In the genomic region with DNA sequence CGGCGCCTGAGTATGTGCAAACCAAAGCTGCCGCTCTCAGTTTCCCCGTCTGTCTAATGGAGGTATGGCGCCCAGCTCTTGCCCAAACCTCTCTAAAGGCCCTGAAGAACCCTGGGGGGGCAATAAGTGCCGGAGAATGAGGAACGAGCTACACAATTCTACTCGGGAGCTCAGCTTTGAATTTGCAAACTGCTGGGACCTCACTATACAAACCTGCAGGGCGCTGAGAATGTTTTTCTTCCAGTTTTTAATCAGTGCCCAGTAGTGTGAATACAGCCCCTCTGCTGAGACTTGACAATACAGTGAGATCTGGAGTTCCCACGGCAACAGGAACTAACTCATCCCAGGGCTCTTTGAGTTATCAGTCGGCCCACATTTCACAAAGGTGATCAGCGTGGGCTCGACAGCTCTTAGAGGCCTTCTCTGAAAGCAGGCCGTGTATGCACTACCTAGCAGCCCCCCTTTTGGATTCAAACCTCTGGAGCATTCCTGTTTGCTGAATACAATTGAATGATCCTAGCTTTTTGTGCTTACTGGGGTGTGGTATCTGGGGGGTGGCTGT, we compare ENCODE assay signal across 8 cellular contexts. TPM values are rescaled to one million over a fixed set of nuclear protein-coding genes. Genes with fewer than 3 reads are reported as not detected.
DNase-seq lines count a peak whose midpoint lies in the region; ATAC-seq and TF ChIP-seq lines count a peak whose summit lies in the region.

No MANE protein-coding gene starts in this region.

- peak; percentile 11 for ATAC-seq in CD4-positive, alpha-beta T cell (ENCODE audit: poor library complexity)
- ATAC-seq in activated naive CD4-positive, alpha-beta T cell treated with anti-CD3 and anti-CD28 coated beads, Interleukin-2, amount 50 U/mL, for 72 hours: no peak
- peak; percentile 1 for ATAC-seq in stimulated activated memory B cell treated with anti-CD40 and anti-IgM and Interleukin-4, amounts not matched to agents 10 μg/mL and 1 μg/mL and 100 μg/mL, for 72 hours
- ATAC-seq in GM21367 (IDR thresholded peaks at IDR 0.05; ENCODE audit: unreplicated experiment) (no peak), HG03139 (IDR thresholded peaks at IDR 0.05; ENCODE audit: unreplicated experiment) (no peak)

- H3K9me3 ChIP-seq in CD4-positive, alpha-beta T cell (ENCODE audit: control insufficient read depth, low read length): no peaks in the 10 kb centered on the region
- no peaks in the 10 kb centered on the region for H3K9me3 ChIP-seq in HUES48 (ENCODE audit: control insufficient read depth, insufficient read depth, low read length)
- H3K9me3 ChIP-seq in iPS-20b (ENCODE audit: insufficient read depth, low read depth, low read length): no peaks in the 10 kb centered on the region

- no peaks in the 10 kb centered on the region for H3K27me3 Mint-ChIP-seq in CD4-positive, alpha-beta T cell
- H3K27me3 Mint-ChIP-seq in stimulated activated memory B cell treated with anti-CD40 and anti-IgM and Interleukin-4, amounts not matched to agents 10 μg/mL and 1 μg/mL and 100 μg/mL, for 72 hours: no peaks in the 10 kb centered on the region

- H3K9ac ChIP-seq in HUES48 (ENCODE audit: low read depth, low read length) (peak overlapping the region; percentile 60), iPS-20b (ENCODE audit: low read depth, low read length) (peak overlapping the region; percentile 91; the same call in 1 of the 2 replicates)

- no peak for DNase-seq in CD4-positive, alpha-beta T cell
- DNase-seq in activated naive CD4-positive, alpha-beta T cell treated with anti-CD3 and anti-CD28 coated beads, Interleukin-2, amount 50 U/mL, for 72 hours (ENCODE audit: low spot score in 2 of 2): no peak
- DNase-seq in GM13977 (ENCODE audit: low spot score): no peak

- H3K36me3 Mint-ChIP-seq in CD4-positive, alpha-beta T cell (ENCODE audit: low read depth): peaks cover 59% of the 10 kb centered on the region
- H3K36me3 Mint-ChIP-seq in activated naive CD4-positive, alpha-beta T cell treated with anti-CD3 and anti-CD28 coated beads, Interleukin-2, amount 50 U/mL, for 72 hours: peaks cover 27 to 28% of the 10 kb centered on the region in 2 donors
- peaks cover 44% of the 10 kb centered on the region for H3K36me3 Mint-ChIP-seq in stimulated activated memory B cell treated with anti-CD40 and anti-IgM and Interleukin-4, amounts not matched to agents 10 μg/mL and 1 μg/mL and 100 μg/mL, for 72 hours

- peak overlapping the region; percentile 42 for H3K27ac ChIP-seq in CD4-positive, alpha-beta T cell (ENCODE audit: low read depth, low read length)
- H3K27ac ChIP-seq in HUES48 (ENCODE audit: low read depth, low read length): peak overlapping the region; percentile 98
- peak overlapping the region; percentile 85 for H3K27ac ChIP-seq in iPS-20b (ENCODE audit: low read length)

- in situ Hi-C loops in GM13977 (cut with MboI; ENCODE audit: low pct_unique_long_range_greater_than_20kb, low sequenced_read_pairs, unreplicated experiment): no loop called here

- peak overlapping the region; percentile 89 for H3K4me3 Mint-ChIP-seq in CD4-positive, alpha-beta T cell
- peak overlapping the region; percentile 89 for H3K4me3 Mint-ChIP-seq in stimulated activated memory B cell treated with anti-CD40 and anti-IgM and Interleukin-4, amounts not matched to agents 10 μg/mL and 1 μg/mL and 100 μg/mL, for 72 hours

- H3K27me3 ChIP-seq in CD4-positive, alpha-beta T cell (ENCODE audit: control insufficient read depth, insufficient read depth, low read length): no peaks in the 10 kb centered on the region
- H3K27me3 ChIP-seq in HUES48 (ENCODE audit: control insufficient read depth, insufficient read depth, low read length) (no peaks in the 10 kb centered on the region), iPS-20b (ENCODE audit: insufficient read depth, low read length) (no peaks in the 10 kb centered on the region)

- H3K4me1 Mint-ChIP-seq in CD4-positive, alpha-beta T cell (ENCODE audit: low read depth): peaks cover 50% of the 10 kb centered on the region
- peaks cover 58% of the 10 kb centered on the region for H3K4me1 Mint-ChIP-seq in stimulated activated memory B cell treated with anti-CD40 and anti-IgM and Interleukin-4, amounts not matched to agents 10 μg/mL and 1 μg/mL and 100 μg/mL, for 72 hours

- H3K9me3 Mint-ChIP-seq in CD4-positive, alpha-beta T cell: no peaks in the 10 kb centered on the region
- H3K9me3 Mint-ChIP-seq in activated naive CD4-positive, alpha-beta T cell treated with anti-CD3 and anti-CD28 coated beads, Interleukin-2, amount 50 U/mL, for 72 hours: peaks cover 8 to 9% of the 10 kb centered on the region in 2 donors
- peaks cover 3% of the 10 kb centered on the region for H3K9me3 Mint-ChIP-seq in stimulated activated memory B cell treated with anti-CD40 and anti-IgM and Interleukin-4, amounts not matched to agents 10 μg/mL and 1 μg/mL and 100 μg/mL, for 72 hours

- peak overlapping the region; percentile 98 for H3K27ac Mint-ChIP-seq in CD4-positive, alpha-beta T cell
- peak overlapping the region; percentile 97 to 98 for H3K27ac Mint-ChIP-seq in activated naive CD4-positive, alpha-beta T cell treated with anti-CD3 and anti-CD28 coated beads, Interleukin-2, amount 50 U/mL, for 72 hours
- peak overlapping the region; percentile 98 for H3K27ac Mint-ChIP-seq in stimulated activated memory B cell treated with anti-CD40 and anti-IgM and Interleukin-4, amounts not matched to agents 10 μg/mL and 1 μg/mL and 100 μg/mL, for 72 hours

- peak overlapping the region; percentile 68 for H3K4me3 ChIP-seq in HUES48 (ENCODE audit: low read depth, low read length)
- H3K4me3 ChIP-seq in iPS-20b (ENCODE audit: low read length): peak overlapping the region; percentile 86

- H3K36me3 ChIP-seq in HUES48 (ENCODE audit: control insufficient read depth, insufficient read depth, low read length): peaks cover 48% of the 10 kb centered on the region
- H3K36me3 ChIP-seq in iPS-20b (ENCODE audit: insufficient read depth, low read depth, low read length): peaks cover 46% of the 10 kb centered on the region

- no peak for TF ChIP-seq CTCF in CD4-positive, alpha-beta T cell (IDR thresholded peaks at IDR 0.05)
- no peak for TF ChIP-seq CTCF in GM13977 (IDR thresholded peaks at IDR 0.05; ENCODE audit: extremely low read depth, insufficient read depth, missing control alignments)

- intact Hi-C loops in CD4-positive, alpha-beta T cell (cut with DNase I, micrococcal nuclease): loop anchor here (2.0 to 5.0 kb wide), 7 partner anchors 20 to 860 kb away; partner anchors contain the start of genes B4GALT2 (in 1 of the 2), DMAP1 (in 1 of the 2), KIF2C (in 1 of the 2) and MUTYH (in 1 of the 2)

- CTCF ChIA-PET in CD4-positive, alpha-beta T cell (lab: Charles Lee): interaction anchor here (1.1 to 1.2 kb wide), 2 partner anchors 19 to 20 kb away, joined by 3 to 5 read pairs; no protein-coding TSS in a partner anchor

- H3K4me1 ChIP-seq in HUES48 (ENCODE audit: control insufficient read depth, insufficient read depth, low read length) (peaks cover 10% of the 10 kb centered on the region), iPS-20b (ENCODE audit: insufficient read depth, low read length) (peaks cover 14% of the 10 kb centered on the region)

- POLR2A ChIA-PET in CD4-positive, alpha-beta T cell (lab: Charles Lee): interaction anchor here (0.9 to 3.7 kb wide), 13 partner anchors 15 to 707 kb away, joined by 3 to 28 read pairs (median 10); partner anchors contain the start of genes ARMH1, BTBD19, DMAP1 and MUTYH

RNA-seq across cellular contexts. Expression of gene TMEM53, which starts 41.7 kb away (rescaled TPM):
- total RNA-seq in CD4-positive, alpha-beta T cell: 1 to 10 TPM in 1 of 2 experiments, under 1 TPM in 1; 0.64 to 1.2 TPM
- 1 to 10 TPM; 4.4 to 5.2 TPM for total RNA-seq in activated naive CD4-positive, alpha-beta T cell treated with anti-CD3 and anti-CD28 coated beads, Interleukin-2, amount 50 U/mL, for 72 hours

RNA-seq across cellular contexts. Expression of gene ARMH1, which starts 41.9 kb away (rescaled TPM):
- 10 to 100 TPM; 79.9 to 84.0 TPM for total RNA-seq in CD4-positive, alpha-beta T cell
- total RNA-seq in activated naive CD4-positive, alpha-beta T cell treated with anti-CD3 and anti-CD28 coated beads, Interleukin-2, amount 50 U/mL, for 72 hours: 100 to 1,000 TPM; 102 to 155 TPM

Comparison
In these comparisons a context has a peak if more than half of its experiments do, and no peak if none do; other contexts are left out.
1. ATAC-seq: peak in CD4-positive, alpha-beta T cell (single experiment) and stimulated activated memory B cell treated with anti-CD40 and anti-IgM and Interleukin-4, amounts not matched to agents 10 μg/mL and 1 μg/mL and 100 μg/mL, for 72 hours (single experiment); none in activated naive CD4-positive, alpha-beta T cell treated with anti-CD3 and anti-CD28 coated beads, Interleukin-2, amount 50 U/mL, for 72 hours (0 of 2), GM21367 (single experiment) and HG03139 (single experiment).
2. H3K27ac ChIP-seq: peak in every context shown above with its lines; median percentile 98 in HUES48; 85 in iPS-20b; 42 in CD4-positive, alpha-beta T cell.
3. Peak in every context shown above with its lines, with median percentiles within 50 percentile points of each other: H3K27ac Mint-ChIP-seq.